Comparison of ENCODE assay signal across 26 cellular contexts in the genomic region with DNA sequence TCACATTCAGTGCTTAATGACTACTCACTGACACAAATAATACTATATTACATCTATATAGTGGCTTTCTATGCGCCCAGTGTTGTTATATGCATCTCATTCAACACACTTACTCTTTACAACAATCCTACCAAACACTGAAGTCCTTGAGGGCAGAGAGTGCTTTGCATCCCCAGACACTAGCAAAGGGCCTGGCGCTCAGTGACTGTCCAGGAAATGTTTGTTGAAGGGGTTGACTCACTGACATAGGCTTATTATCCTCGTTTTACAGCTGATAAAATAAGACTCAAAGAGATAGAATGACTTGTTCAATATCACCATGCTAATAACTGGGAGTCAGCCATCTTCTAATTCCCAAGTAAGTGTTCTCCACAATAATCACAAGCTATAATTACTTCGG.
DNase-seq lines count a peak whose midpoint lies in the region; FAIRE-seq and TF ChIP-seq lines count a peak whose summit lies in the region.
"Had no signal": no experiment of that assay in that cellular context is flagged by ENCODE, and none has a peak within 500 bp of the region (broad histone marks: within the 10 kb centered on the region; RNA-seq: fewer than 3 reads in every experiment).

No MANE protein-coding gene starts in this region.

- CTCF ChIA-PET in H1 (lab: Charles Lee; ENCODE audit: partially characterized antibody) = interaction anchor here (1.0 to 2.2 kb wide), 5 partner anchors 9 to 207 kb away, joined by 3 to 10 read pairs (median 3); no protein-coding TSS in a partner anchor

- H2BK15ac ChIP-seq in H1 (ENCODE audit: low read length) = no peak overlapping the region

- H4K5ac ChIP-seq in H1 (ENCODE audit: insufficient read length, low read depth, low read length) = no peak overlapping the region

- H3K23ac ChIP-seq in H1 (ENCODE audit: insufficient read length) = peak overlapping the region; percentile 70

- H3K79me2 ChIP-seq in H1 (ENCODE audit: control insufficient read depth in 1 of 2, insufficient read depth in 2 of 2, low read length in 2 of 2) (no peaks in the 10 kb centered on the region), keratinocyte (ENCODE audit: control insufficient read depth, insufficient read depth, low read length) (no peaks in the 10 kb centered on the region)

- TF ChIP-seq CTCF in H1 (IDR thresholded peaks at IDR 0.05; ENCODE audit: control extremely low read depth in 1 of 3, insufficient read depth in 1 of 3, low read depth in 1 of 3, low read length in 3 of 3) (no peak), keratinocyte (optimal IDR thresholded peaks at IDR 0.05 in 1 of 3, IDR thresholded peaks at IDR 0.05 in 1 of 3, conservative IDR thresholded peaks at IDR 0.05 in 1 of 3; ENCODE audit: extremely low read depth in 1 of 3, insufficient read depth in 2 of 3, low read length in 3 of 3) (no peak)

- no peak for FAIRE-seq in H1 (lab: Jason Lieb, UNC)
- peak; percentile 5 for FAIRE-seq in keratinocyte (lab: Jason Lieb, UNC)
- FAIRE-seq: A549, D721Med, GM12878 had no signal

- H3K14ac ChIP-seq in H1 (ENCODE audit: insufficient read length) = no peak overlapping the region

- no peak overlapping the region for H2BK120ac ChIP-seq in H1 (replicated peaks; ENCODE audit: low read depth, low read length)

- H3K27ac ChIP-seq in H1 (ENCODE audit: low read depth, low read length) = no peak overlapping the region
- H3K27ac ChIP-seq in keratinocyte (ENCODE audit: control insufficient read depth, insufficient read depth, low read length) = no peak overlapping the region
- H3K27ac ChIP-seq: A549; BLaER1 treated with 17β-estradiol and CSF1 and Interleukin-3, amounts not matched to agents 10 nM and 100 nM; SJSA1 had no signal

- H3K56ac ChIP-seq in H1 (replicated peaks; ENCODE audit: insufficient read length, low read depth, low read length) = no peak overlapping the region

- H3K4me1 ChIP-seq in H1 (replicated peaks in 1 of 4; ENCODE audit: control insufficient read depth in 3 of 4, insufficient read depth in 4 of 4, low read length in 3 of 4) = no peaks in the 10 kb centered on the region
- H3K4me1 ChIP-seq in keratinocyte (ENCODE audit: control insufficient read depth, extremely low read depth, insufficient read depth, low read length) = no peaks in the 10 kb centered on the region
- H3K4me1 ChIP-seq: A549, SJSA1 had no signal

- H2AFZ ChIP-seq in H1 (ENCODE audit: low read length) = no peak overlapping the region
- no peak overlapping the region for H2AFZ ChIP-seq in keratinocyte (ENCODE audit: control insufficient read depth, low read length)
- H2AFZ ChIP-seq: GM23338 had no signal

- dilution Hi-C loops in keratinocyte (cut with MboI; ENCODE audit: extremely low pct_ligation_motif_present, low sequenced_read_pairs) = no loop called here

- no peaks in the 10 kb centered on the region for H3K9me1 ChIP-seq in keratinocyte (ENCODE audit: control insufficient read depth, extremely low read depth, insufficient read depth, low read length)

- no peak overlapping the region for H4K91ac ChIP-seq in H1 (replicated peaks; ENCODE audit: insufficient read length, low read length)

- no peaks in the 10 kb centered on the region for H3K79me1 ChIP-seq in H1 (ENCODE audit: low read depth, low read length)

- H3K9me3 ChIP-seq in H1 (ENCODE audit: insufficient read depth in 2 of 2, low read depth in 1 of 2, low read length in 1 of 2) = no peaks in the 10 kb centered on the region
- H3K9me3 ChIP-seq in keratinocyte (ENCODE audit: control insufficient read depth, low read depth, low read length) = no peaks in the 10 kb centered on the region
- H3K9me3 ChIP-seq: A549; BLaER1 treated with 17β-estradiol and CSF1 and Interleukin-3, amounts not matched to agents 10 nM and 100 nM; SJSA1 had no signal

- no peak overlapping the region for H2BK5ac ChIP-seq in H1 (ENCODE audit: low read depth, low read length)

- DNase-seq in HT1080 (ENCODE audit: low read depth) = peak; percentile 4
- DNase-seq in NCI-H69 (lab: John Stamatoyannopoulos, UW) = peak; percentile 14
- DNase-seq in H1 (ENCODE audit: low read depth in 1 of 2, low spot score in 2 of 2) = no peak
- no peak for DNase-seq in keratinocyte (ENCODE audit: low read depth, low spot score)
- no peak for DNase-seq in H7
- DNase-seq in NCI-H2107 (lab: John Stamatoyannopoulos, UW) = no peak
- no peak for DNase-seq in activated CD4-positive, alpha-beta T cell treated with anti-CD3 and anti-CD28 coated beads, Interleukin-2, amount 50 U/mL, for 4 hours
- DNase-seq in NCI-H2196 treated with DMSO at 0.1 percent for 48 hours (lab: John Stamatoyannopoulos, UW; ENCODE audit: unreplicated experiment) = no peak
- DNase-seq: AML-193; CD4-positive, alpha-beta T cell; EL; GDM1; HCEC 1CT; NCI-H1105 treated with DMSO at 0.1 percent for 48 hours; NCI-H187; NCI-H2081 treated with DMSO at 0.1 percent for 48 hours; NCI-H446 treated with DMSO at 0.1 percent for 48 hours; NCI-H526; Right ventricle myocardium superior; RPMI8226 had no signal

- no peak overlapping the region for H3K4ac ChIP-seq in H1 (replicated peaks; ENCODE audit: insufficient read length, low read depth, low read length)

- H3K36me3 ChIP-seq in H1 (ENCODE audit: control insufficient read depth in 2 of 4, insufficient read depth in 4 of 4, low read length in 3 of 4) = no peaks in the 10 kb centered on the region
- H3K36me3 ChIP-seq in keratinocyte (ENCODE audit: control insufficient read depth in 2 of 2, extremely low read depth in 1 of 2, insufficient read depth in 2 of 2, low read length in 2 of 2) = no peaks in the 10 kb centered on the region
- no peaks in the 10 kb centered on the region for H3K36me3 ChIP-seq in H7 (replicated peaks; ENCODE audit: control insufficient read depth, insufficient read depth, low read length)
- H3K36me3 ChIP-seq: SJSA1 had no signal

- no peak overlapping the region for H3K18ac ChIP-seq in H1 (ENCODE audit: extremely low read depth, low read length)

- H3K9ac ChIP-seq in H1 (replicated peaks in 1 of 4; ENCODE audit: extremely low read depth in 1 of 4, low read depth in 3 of 4, low read length in 3 of 4) (no peak overlapping the region), keratinocyte (ENCODE audit: control insufficient read depth, extremely low read depth, insufficient read depth, low read length) (no peak overlapping the region)
- H3K9ac ChIP-seq: BLaER1 treated with 17β-estradiol and CSF1 and Interleukin-3, amounts not matched to agents 10 nM and 100 nM had no signal

- no peaks in the 10 kb centered on the region for H3K27me3 ChIP-seq in H1 (replicated peaks in 1 of 4; ENCODE audit: control insufficient read depth in 3 of 4, extremely low read depth in 1 of 4, insufficient read depth in 3 of 4, low read length in 3 of 4)
- H3K27me3 ChIP-seq in keratinocyte (ENCODE audit: control insufficient read depth, extremely low read depth, insufficient read depth, low read length) = no peaks in the 10 kb centered on the region
- H3K27me3 ChIP-seq in H7 (ENCODE audit: control insufficient read depth, insufficient read depth, low read length) = no peaks in the 10 kb centered on the region
- H3K27me3 ChIP-seq: BLaER1 treated with 17β-estradiol and CSF1 and Interleukin-3, amounts not matched to agents 10 nM and 100 nM; SJSA1 had no signal

- POLR2A ChIA-PET in H1 (lab: Charles Lee; ENCODE audit: partially characterized antibody) = no interaction called here

- TF ChIP-seq POLR2A in H1 (IDR thresholded peaks at IDR 0.05; ENCODE audit: control extremely low read depth in 1 of 2, low read depth in 2 of 2, low read length in 2 of 2) = no peak

- no peak overlapping the region for H2BK20ac ChIP-seq in H1 (ENCODE audit: low read length)

- H2BK12ac ChIP-seq in H1 (ENCODE audit: low read depth, low read length) = no peak overlapping the region

- H4K20me1 ChIP-seq in H1 (replicated peaks in 1 of 2; ENCODE audit: control insufficient read depth in 1 of 2, insufficient read depth in 2 of 2, low read length in 2 of 2) (no peaks in the 10 kb centered on the region), keratinocyte (ENCODE audit: control insufficient read depth, extremely low read depth, insufficient read depth, low read length) (no peaks in the 10 kb centered on the region)
- H4K20me1 ChIP-seq: BLaER1 treated with 17β-estradiol and CSF1 and Interleukin-3, amounts not matched to agents 10 nM and 100 nM had no signal

- H3K4me2 ChIP-seq in H1 (ENCODE audit: insufficient read depth in 1 of 2, low read depth in 2 of 2, low read length in 2 of 2) = no peak overlapping the region
- H3K4me2 ChIP-seq in keratinocyte (ENCODE audit: control insufficient read depth, extremely low read depth, insufficient read depth, low read depth, low read length) = no peak overlapping the region
- H3K4me2 ChIP-seq: A549, GM23338 had no signal

- H4K8ac ChIP-seq in H1 (ENCODE audit: extremely low read depth, insufficient read depth, low read length) = no peak overlapping the region

- no peaks in the 10 kb centered on the region; the same call in 1 of the 2 replicates for H3K23me2 ChIP-seq in H1 (ENCODE audit: low read depth, low read length)

- TF ChIP-seq EP300 in H1 (IDR thresholded peaks at IDR 0.05; ENCODE audit: borderline replicate concordance in 1 of 2, low read depth in 2 of 2, low read length in 2 of 2) = no peak

- H3K4me3 ChIP-seq in H1 (ENCODE audit: extremely low read depth in 1 of 4, insufficient read depth in 2 of 4, low read depth in 3 of 4, low read length in 4 of 4) = no peak overlapping the region
- no peak overlapping the region for H3K4me3 ChIP-seq in keratinocyte (ENCODE audit: control insufficient read depth in 2 of 3, extremely low read depth in 1 of 3, insufficient read depth in 2 of 3, low read depth in 1 of 3, low read length in 3 of 3)
- H3K4me3 ChIP-seq in H7 (ENCODE audit: insufficient read depth, low read depth, low read length) = no peak overlapping the region
- H3K4me3 ChIP-seq: A549; BLaER1 treated with 17β-estradiol and CSF1 and Interleukin-3, amounts not matched to agents 10 nM and 100 nM; GM12878; GM23338; SJSA1 had no signal

- H2AK5ac ChIP-seq in H1 (ENCODE audit: low read depth, low read length) = no peak overlapping the region

- WGBS in H1 (ENCODE audit: extremely low coverage in 1 of 2, insufficient coverage in 1 of 2, insufficient read length in 1 of 2, insufficient replicate concordance in 2 of 2, low coverage in 1 of 2, low lambda C conversion rate in 2 of 2, missing lambda C conversion rate in 1 of 2), 2 experiments = 92% methylated on average over 4 of the region's 4 CpGs; no CpG with 5 or more reads in 1 of the 2 experiments

- no peak for TF ChIP-seq RAD21 in H1 (IDR thresholded peaks at IDR 0.05 in 1 of 2, conservative IDR thresholded peaks at IDR 0.05 in 1 of 2; ENCODE audit: low read depth in 2 of 2, low read length in 2 of 2)

TF ChIP-seq in H1, 55 proteins besides CTCF, POLR2A, EP300 and RAD21:
- TF ChIP-seq, protein P1, sequence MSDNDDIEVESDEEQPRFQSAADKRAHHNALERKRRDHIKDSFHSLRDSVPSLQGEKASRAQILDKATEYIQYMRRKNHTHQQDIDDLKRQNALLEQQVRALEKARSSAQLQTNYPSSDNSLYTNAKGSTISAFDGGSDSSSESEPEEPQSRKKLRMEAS (IDR thresholded peaks at IDR 0.05) = no peak
- TF ChIP-seq CREB1 (IDR thresholded peaks at IDR 0.05) = no peak

Comparison
In these comparisons a context has a peak if more than half of its experiments do, and no peak if none do; other contexts are left out.
1. DNase-seq: peak in HT1080 (single experiment) and NCI-H69 (single experiment); none in H1 (0 of 2), keratinocyte (single experiment), H7 (single experiment), NCI-H2107 (single experiment), activated CD4-positive, alpha-beta T cell treated with anti-CD3 and anti-CD28 coated beads, Interleukin-2, amount 50 U/mL, for 4 hours (0 of 2) and NCI-H2196 treated with DMSO at 0.1 percent for 48 hours (single experiment).